ENCODE assay signal across 14 cellular contexts in genomic region chr12:14410841-14411569, GRCh38. TPM values are rescaled to one million over a fixed set of nuclear protein-coding genes. Genes with fewer than 3 reads are reported as not detected.
DNase-seq lines count a peak whose midpoint lies in the region; ATAC-seq and TF ChIP-seq lines count a peak whose summit lies in the region.
"Had no signal": no experiment of that assay in that cellular context is flagged by ENCODE, and none has a peak within 500 bp of the region (broad histone marks: within the 10 kb centered on the region; RNA-seq: fewer than 3 reads in every experiment).

No MANE protein-coding gene starts in this region.

- peak; percentile 42 to 51 for ATAC-seq in naive thymus-derived CD8-positive, alpha-beta T cell
- ATAC-seq: left lung; stimulated activated memory B cell treated with anti-CD40 and anti-IgM and Interleukin-4, amounts not matched to agents 10 μg/mL and 1 μg/mL and 100 μg/mL, for 72 hours had no signal

- DNase-seq in NCI-H1105 treated with DMSO at 0.1 percent for 48 hours (lab: John Stamatoyannopoulos, UW) (peak; percentile 22), NCI-H1105 (lab: John Stamatoyannopoulos, UW) (no peak), NCI-H226 (peak; percentile 34), SKM-1 (lab: John Stamatoyannopoulos, UW; ENCODE audit: unreplicated experiment) (no peak), HK-2 (ENCODE audit: unreplicated experiment) (no peak), osteocyte (ENCODE audit: extremely low spot score, unreplicated experiment) (no peak)
- no peak for DNase-seq in activated naive CD8-positive, alpha-beta T cell treated with anti-CD3 and anti-CD28 coated beads for 36 hours
- peak in 1 of 10 donors; percentile 27 for DNase-seq in naive thymus-derived CD8-positive, alpha-beta T cell
- DNase-seq: DMS79, dorsolateral prefrontal cortex, left lung, occipital lobe, T1000 had no signal

- TF ChIP-seq CTCF in osteocyte (IDR thresholded peaks at IDR 0.05) = no peak

- H3K27ac Mint-ChIP-seq in activated naive CD8-positive, alpha-beta T cell treated with anti-CD3 and anti-CD28 coated beads for 36 hours = peak overlapping the region; percentile 29
- H3K27ac Mint-ChIP-seq in naive thymus-derived CD8-positive, alpha-beta T cell = peak overlapping the region in 7 of 10 donors; percentile 2 to 86 (median 37)
- H3K27ac Mint-ChIP-seq in osteocyte (ENCODE audit: unreplicated experiment) = no peak overlapping the region
- H3K27ac Mint-ChIP-seq: stimulated activated memory B cell treated with anti-CD40 and anti-IgM and Interleukin-4, amounts not matched to agents 10 μg/mL and 1 μg/mL and 100 μg/mL, for 72 hours had no signal

- POLR2A ChIA-PET in naive thymus-derived CD8-positive, alpha-beta T cell (lab: Charles Lee) = interaction anchor here (1.8 to 3.1 kb wide), 2 partner anchors 8 to 45 kb away, joined by 9 to 13 read pairs; partner anchors contain the start of gene ATF7IP

- no peaks in the 10 kb centered on the region for H3K27me3 Mint-ChIP-seq in activated naive CD8-positive, alpha-beta T cell treated with anti-CD3 and anti-CD28 coated beads for 36 hours
- H3K27me3 Mint-ChIP-seq in naive thymus-derived CD8-positive, alpha-beta T cell = no peaks in the 10 kb centered on the region
- H3K27me3 Mint-ChIP-seq in osteocyte (ENCODE audit: unreplicated experiment) = no peaks in the 10 kb centered on the region
- H3K27me3 Mint-ChIP-seq: stimulated activated memory B cell treated with anti-CD40 and anti-IgM and Interleukin-4, amounts not matched to agents 10 μg/mL and 1 μg/mL and 100 μg/mL, for 72 hours had no signal

- peaks cover 6% of the 10 kb centered on the region for H3K9me3 Mint-ChIP-seq in activated naive CD8-positive, alpha-beta T cell treated with anti-CD3 and anti-CD28 coated beads for 36 hours
- peaks cover 0 to 5% (median 0%) of the 10 kb centered on the region in 9 donors for H3K9me3 Mint-ChIP-seq in naive thymus-derived CD8-positive, alpha-beta T cell
- peaks cover 8% of the 10 kb centered on the region for H3K9me3 Mint-ChIP-seq in osteocyte (ENCODE audit: unreplicated experiment)
- H3K9me3 Mint-ChIP-seq: stimulated activated memory B cell treated with anti-CD40 and anti-IgM and Interleukin-4, amounts not matched to agents 10 μg/mL and 1 μg/mL and 100 μg/mL, for 72 hours had no signal

- peaks cover 54% of the 10 kb centered on the region for H3K4me1 Mint-ChIP-seq in activated naive CD8-positive, alpha-beta T cell treated with anti-CD3 and anti-CD28 coated beads for 36 hours
- H3K4me1 Mint-ChIP-seq in naive thymus-derived CD8-positive, alpha-beta T cell = peaks cover 18 to 83% (median 61%) of the 10 kb centered on the region in 4 donors
- H3K4me1 Mint-ChIP-seq in osteocyte (ENCODE audit: unreplicated experiment) = peaks cover 19% of the 10 kb centered on the region

- peaks cover 39% of the 10 kb centered on the region for H3K36me3 Mint-ChIP-seq in activated naive CD8-positive, alpha-beta T cell treated with anti-CD3 and anti-CD28 coated beads for 36 hours
- peaks cover 0 to 6% (median 5%) of the 10 kb centered on the region in 3 donors for H3K36me3 Mint-ChIP-seq in naive thymus-derived CD8-positive, alpha-beta T cell
- H3K36me3 Mint-ChIP-seq in osteocyte (ENCODE audit: unreplicated experiment) = peaks cover 3% of the 10 kb centered on the region

- no peak overlapping the region for H3K4me3 Mint-ChIP-seq in activated naive CD8-positive, alpha-beta T cell treated with anti-CD3 and anti-CD28 coated beads for 36 hours
- H3K4me3 Mint-ChIP-seq in naive thymus-derived CD8-positive, alpha-beta T cell = peak overlapping the region in 6 of 10 donors; percentile 26 to 74 (median 65)
- H3K4me3 Mint-ChIP-seq in osteocyte (ENCODE audit: unreplicated experiment) = no peak overlapping the region
- H3K4me3 Mint-ChIP-seq: stimulated activated memory B cell treated with anti-CD40 and anti-IgM and Interleukin-4, amounts not matched to agents 10 μg/mL and 1 μg/mL and 100 μg/mL, for 72 hours had no signal

RNA-seq across cellular contexts. Expression of gene ATF7IP, which starts 45.5 kb away (rescaled TPM):
- total RNA-seq in activated naive CD8-positive, alpha-beta T cell treated with anti-CD3 and anti-CD28 coated beads for 36 hours = 10 to 100 TPM; 67.9 to 72.7 TPM
- total RNA-seq in naive thymus-derived CD8-positive, alpha-beta T cell = 100 to 1,000 TPM; 164 to 174 TPM
- 10 to 100 TPM; 70.6 to 84.9 (median 83.1) TPM for polyA plus RNA-seq in naive thymus-derived CD8-positive, alpha-beta T cell
- 71.1 and 71.2 TPM in 2 replicates for total RNA-seq in osteocyte

Comparison
In these comparisons a context has a peak if more than half of its experiments do, and no peak if none do; other contexts are left out.
1. DNase-seq: peak in NCI-H1105 treated with DMSO at 0.1 percent for 48 hours (single experiment) and NCI-H226 (single experiment); none in NCI-H1105 (single experiment), activated naive CD8-positive, alpha-beta T cell treated with anti-CD3 and anti-CD28 coated beads for 36 hours (single experiment), SKM-1 (single experiment), HK-2 (single experiment) and osteocyte (single experiment).
2. H3K4me3 Mint-ChIP-seq: peak in naive thymus-derived CD8-positive, alpha-beta T cell (6 of 10); none in activated naive CD8-positive, alpha-beta T cell treated with anti-CD3 and anti-CD28 coated beads for 36 hours (single experiment) and osteocyte (single experiment).